11 cellular contexts compared by ENCODE assay signal in genomic region chr3:150261418-150261817, GRCh38.
"Had no signal": no experiment of that assay in that cellular context is flagged by ENCODE, and none has a peak within 500 bp of the region (broad histone marks: within the 10 kb centered on the region; RNA-seq: fewer than 3 reads in every experiment).

No MANE protein-coding gene starts in this region.

- H3K36me3 ChIP-seq: HAP-1 had no signal

- H2AFZ ChIP-seq: GM23248, GM23338 had no signal

- H3K9ac ChIP-seq: GM23248 had no signal

- FAIRE-seq: H1, H54 had no signal

- H3K4me2 ChIP-seq: GM23338 had no signal

- H3K27ac ChIP-seq: GM23248 had no signal

- DNase-seq: GM23248, GOT3, H7, H9, HCEC 1CT, HFFc6 had no signal

- H3K9me3 ChIP-seq: HAP-1 had no signal

- H3K4me3 ChIP-seq: GM23248, GM23338, HAP-1 had no signal

- ATAC-seq: GM23338, HCT116 had no signal
